In genomic region chr19:2315818-2316353, GRCh38 we compare ENCODE assay signal across 1 cellular context.
TF ChIP-seq lines count a peak whose summit lies in the region.

No MANE protein-coding gene starts in this region.

TF ChIP-seq in HepG2, 621 proteins besides CTCF, POLR2A, EP300 and RAD21 (continues in another document):
- TF ChIP-seq ZBTB4 (CRISPR knock-in tag; IDR thresholded peaks at IDR 0.05; ENCODE audit: borderline replicate concordance) (peak; percentile 66; the same call in 1 of the 2 replicates), GATA4 (IDR thresholded peaks at IDR 0.05; ENCODE audit: borderline replicate concordance, low read depth) (no peak), PHF8 (CRISPR knock-in tag; IDR thresholded peaks at IDR 0.05) (peak; percentile 29), ZNF12 (CRISPR knock-in tag; IDR thresholded peaks at IDR 0.05) (0 out of 2 replicates have a peak, but pooled peaks have one; percentile 19), ZFP36L1 (CRISPR knock-in tag; IDR thresholded peaks at IDR 0.05) (0 out of 2 replicates have a peak, but pooled peaks have one; percentile 54), MAX (IDR thresholded peaks at IDR 0.05) (peak; percentile 75), SAP130 (CRISPR knock-in tag; IDR thresholded peaks at IDR 0.05; ENCODE audit: low read depth) (peak; percentile 67), IKZF5 (CRISPR knock-in tag; IDR thresholded peaks at IDR 0.05) (peak; percentile 80; the same call in 1 of the 2 replicates), TBX2 (CRISPR knock-in tag; IDR thresholded peaks at IDR 0.05; ENCODE audit: borderline replicate concordance) (peak; percentile 48; the same call in 1 of the 2 replicates), PAXIP1 (CRISPR knock-in tag; conservative IDR thresholded peaks at IDR 0.05) (0 out of 2 replicates have a peak, but pooled peaks have one; percentile 40), FOXK1 (CRISPR knock-in tag; IDR thresholded peaks at IDR 0.05; ENCODE audit: borderline replicate concordance, low read depth) (0 out of 2 replicates have a peak, but pooled peaks have one; percentile 23), ZNF639 (CRISPR knock-in tag; conservative IDR thresholded peaks at IDR 0.05) (0 out of 2 replicates have a peak, but pooled peaks have one; percentile 60), SP1 (IDR thresholded peaks at IDR 0.05) (no peak), SP1 (CRISPR knock-in tag; IDR thresholded peaks at IDR 0.05) (peak; percentile 19; the same call in 1 of the 2 replicates), ZNF768 (CRISPR knock-in tag; IDR thresholded peaks at IDR 0.05) (peak; percentile 68; the same call in 1 of the 2 replicates), PAX8 (CRISPR knock-in tag; IDR thresholded peaks at IDR 0.05; ENCODE audit: borderline replicate concordance) (no peak), KLF16 (CRISPR knock-in tag; IDR thresholded peaks at IDR 0.05) (peak in 1 of 2 experiments; percentile 86; a peak in 2 of 4 replicates), RXRB (CRISPR knock-in tag; IDR thresholded peaks at IDR 0.05; ENCODE audit: borderline replicate concordance) (peak; percentile 64; the same call in 1 of the 2 replicates), TGIF2 (CRISPR knock-in tag; IDR thresholded peaks at IDR 0.05) (peak; percentile 74; the same call in 1 of the 2 replicates), MXD4 (CRISPR knock-in tag; IDR thresholded peaks at IDR 0.05) (peak; percentile 61; the same call in 1 of the 2 replicates), THAP7 (CRISPR knock-in tag; IDR thresholded peaks at IDR 0.05) (0 out of 2 replicates have a peak, but pooled peaks have one; percentile 70), ZNF547 (CRISPR knock-in tag; IDR thresholded peaks at IDR 0.05) (peak; percentile 66), SNAPC5 (CRISPR knock-in tag; IDR thresholded peaks at IDR 0.05; ENCODE audit: borderline replicate concordance) (0 out of 2 replicates have a peak, but pooled peaks have one; percentile 15), HMGXB4 (CRISPR knock-in tag; IDR thresholded peaks at IDR 0.05; ENCODE audit: borderline replicate concordance in 1 of 2, low read depth in 1 of 2) (peak; percentile 90 to 94), ZNF407 (CRISPR knock-in tag; IDR thresholded peaks at IDR 0.05; ENCODE audit: not compliant biosample characterization) (peak; percentile 52), NRL (CRISPR knock-in tag; IDR thresholded peaks at IDR 0.05; ENCODE audit: borderline replicate concordance) (peak; percentile 73; the same call in 1 of the 2 replicates), IRF2 (CRISPR knock-in tag; IDR thresholded peaks at IDR 0.05) (peak; percentile 70; the same call in 1 of the 2 replicates), ZMYM2 (CRISPR knock-in tag; IDR thresholded peaks at IDR 0.05) (0 out of 2 replicates have a peak, but pooled peaks have one; percentile 56), E2F1 (CRISPR knock-in tag; IDR thresholded peaks at IDR 0.05) (no peak)
